1 cellular context compared by ENCODE assay signal in the genomic region with DNA sequence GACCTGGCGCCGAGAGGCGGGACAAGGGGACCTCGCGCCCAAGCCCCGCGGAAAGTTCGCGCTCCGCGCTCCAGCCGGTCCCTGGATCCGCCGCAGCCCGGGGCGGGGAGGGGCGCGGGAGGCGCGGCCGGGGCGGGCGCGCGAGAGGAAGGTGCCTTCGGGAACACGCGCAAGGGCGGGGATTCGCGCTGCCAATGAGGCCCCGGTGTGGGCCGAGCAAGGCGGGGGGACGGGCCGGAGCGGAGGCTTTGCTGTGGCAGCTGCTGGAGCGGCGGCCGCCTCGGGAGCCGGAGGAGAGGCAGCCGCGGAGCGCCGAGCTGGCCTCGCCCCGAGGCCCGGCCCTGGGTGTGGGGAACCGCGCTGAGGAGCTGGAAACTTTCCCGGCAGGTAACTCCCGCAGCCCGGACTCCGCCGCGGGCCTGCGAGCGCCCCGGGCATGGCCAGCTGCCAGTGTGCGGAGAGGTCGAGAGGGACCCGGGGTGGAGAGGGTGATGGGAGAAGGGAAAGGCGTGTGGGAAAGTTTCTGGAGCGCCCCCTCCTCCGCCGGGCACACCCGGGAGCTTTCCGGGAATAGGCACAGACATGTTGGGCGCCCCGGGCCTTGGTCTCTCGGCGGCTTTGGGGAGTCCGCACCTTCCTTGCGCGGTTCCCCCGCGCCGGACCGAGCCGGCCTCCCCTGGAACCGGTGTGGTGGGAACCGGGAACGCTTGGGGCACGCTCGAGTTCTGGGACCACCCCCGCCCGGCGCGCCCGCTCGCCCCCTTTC.
A peak's percentile ranks its signal among the peaks of the same experiment; 100 is the strongest.
TF ChIP-seq lines count a peak whose summit lies in the region.

A gene (plus strand): TSS at position 245 of the 766 bp plus-strand sequence. CDS start 97,271 bp downstream, outside the sequence.

TF ChIP-seq in HepG2, 621 proteins besides CTCF, POLR2A, EP300 and RAD21 (continued from another document):
- TF ChIP-seq, protein P1, sequence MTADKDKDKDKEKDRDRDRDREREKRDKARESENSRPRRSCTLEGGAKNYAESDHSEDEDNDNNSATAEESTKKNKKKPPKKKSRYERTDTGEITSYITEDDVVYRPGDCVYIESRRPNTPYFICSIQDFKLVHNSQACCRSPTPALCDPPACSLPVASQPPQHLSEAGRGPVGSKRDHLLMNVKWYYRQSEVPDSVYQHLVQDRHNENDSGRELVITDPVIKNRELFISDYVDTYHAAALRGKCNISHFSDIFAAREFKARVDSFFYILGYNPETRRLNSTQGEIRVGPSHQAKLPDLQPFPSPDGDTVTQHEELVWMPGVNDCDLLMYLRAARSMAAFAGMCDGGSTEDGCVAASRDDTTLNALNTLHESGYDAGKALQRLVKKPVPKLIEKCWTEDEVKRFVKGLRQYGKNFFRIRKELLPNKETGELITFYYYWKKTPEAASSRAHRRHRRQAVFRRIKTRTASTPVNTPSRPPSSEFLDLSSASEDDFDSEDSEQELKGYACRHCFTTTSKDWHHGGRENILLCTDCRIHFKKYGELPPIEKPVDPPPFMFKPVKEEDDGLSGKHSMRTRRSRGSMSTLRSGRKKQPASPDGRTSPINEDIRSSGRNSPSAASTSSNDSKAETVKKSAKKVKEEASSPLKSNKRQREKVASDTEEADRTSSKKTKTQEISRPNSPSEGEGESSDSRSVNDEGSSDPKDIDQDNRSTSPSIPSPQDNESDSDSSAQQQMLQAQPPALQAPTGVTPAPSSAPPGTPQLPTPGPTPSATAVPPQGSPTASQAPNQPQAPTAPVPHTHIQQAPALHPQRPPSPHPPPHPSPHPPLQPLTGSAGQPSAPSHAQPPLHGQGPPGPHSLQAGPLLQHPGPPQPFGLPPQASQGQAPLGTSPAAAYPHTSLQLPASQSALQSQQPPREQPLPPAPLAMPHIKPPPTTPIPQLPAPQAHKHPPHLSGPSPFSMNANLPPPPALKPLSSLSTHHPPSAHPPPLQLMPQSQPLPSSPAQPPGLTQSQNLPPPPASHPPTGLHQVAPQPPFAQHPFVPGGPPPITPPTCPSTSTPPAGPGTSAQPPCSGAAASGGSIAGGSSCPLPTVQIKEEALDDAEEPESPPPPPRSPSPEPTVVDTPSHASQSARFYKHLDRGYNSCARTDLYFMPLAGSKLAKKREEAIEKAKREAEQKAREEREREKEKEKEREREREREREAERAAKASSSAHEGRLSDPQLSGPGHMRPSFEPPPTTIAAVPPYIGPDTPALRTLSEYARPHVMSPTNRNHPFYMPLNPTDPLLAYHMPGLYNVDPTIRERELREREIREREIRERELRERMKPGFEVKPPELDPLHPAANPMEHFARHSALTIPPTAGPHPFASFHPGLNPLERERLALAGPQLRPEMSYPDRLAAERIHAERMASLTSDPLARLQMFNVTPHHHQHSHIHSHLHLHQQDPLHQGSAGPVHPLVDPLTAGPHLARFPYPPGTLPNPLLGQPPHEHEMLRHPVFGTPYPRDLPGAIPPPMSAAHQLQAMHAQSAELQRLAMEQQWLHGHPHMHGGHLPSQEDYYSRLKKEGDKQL (CRISPR knock-in tag; IDR thresholded peaks at IDR 0.05; ENCODE audit: low read depth): no peak
- no peak for TF ChIP-seq IKZF4 (CRISPR knock-in tag; IDR thresholded peaks at IDR 0.05; ENCODE audit: borderline replicate concordance, low read depth, not compliant biosample characterization)
- no peak for TF ChIP-seq IRX3 (CRISPR knock-in tag; IDR thresholded peaks at IDR 0.05; ENCODE audit: borderline replicate concordance, low read depth)
- no peak for TF ChIP-seq NONO (IDR thresholded peaks at IDR 0.05)
- peak; percentile 24; the same call in 1 of the 2 replicates for TF ChIP-seq NONO (CRISPR knock-in tag; conservative IDR thresholded peaks at IDR 0.05)
- TF ChIP-seq ZNF224 (CRISPR knock-in tag; IDR thresholded peaks at IDR 0.05): peak; percentile 40; the same call in 1 of the 2 replicates
- no peak for TF ChIP-seq ZNF788 (CRISPR knock-in tag; IDR thresholded peaks at IDR 0.05; ENCODE audit: borderline replicate concordance)
- TF ChIP-seq ZSCAN25 (CRISPR knock-in tag; IDR thresholded peaks at IDR 0.05): peak; percentile 31; the same call in 1 of the 2 replicates
- TF ChIP-seq SIN3A (IDR thresholded peaks at IDR 0.05; ENCODE audit: borderline replicate concordance, low read depth, low read length): no peak
- no peak; the same call in 1 of the 2 replicates for TF ChIP-seq ARNT2 (CRISPR knock-in tag; IDR thresholded peaks at IDR 0.05; ENCODE audit: low read depth)
- TF ChIP-seq, protein P2, sequence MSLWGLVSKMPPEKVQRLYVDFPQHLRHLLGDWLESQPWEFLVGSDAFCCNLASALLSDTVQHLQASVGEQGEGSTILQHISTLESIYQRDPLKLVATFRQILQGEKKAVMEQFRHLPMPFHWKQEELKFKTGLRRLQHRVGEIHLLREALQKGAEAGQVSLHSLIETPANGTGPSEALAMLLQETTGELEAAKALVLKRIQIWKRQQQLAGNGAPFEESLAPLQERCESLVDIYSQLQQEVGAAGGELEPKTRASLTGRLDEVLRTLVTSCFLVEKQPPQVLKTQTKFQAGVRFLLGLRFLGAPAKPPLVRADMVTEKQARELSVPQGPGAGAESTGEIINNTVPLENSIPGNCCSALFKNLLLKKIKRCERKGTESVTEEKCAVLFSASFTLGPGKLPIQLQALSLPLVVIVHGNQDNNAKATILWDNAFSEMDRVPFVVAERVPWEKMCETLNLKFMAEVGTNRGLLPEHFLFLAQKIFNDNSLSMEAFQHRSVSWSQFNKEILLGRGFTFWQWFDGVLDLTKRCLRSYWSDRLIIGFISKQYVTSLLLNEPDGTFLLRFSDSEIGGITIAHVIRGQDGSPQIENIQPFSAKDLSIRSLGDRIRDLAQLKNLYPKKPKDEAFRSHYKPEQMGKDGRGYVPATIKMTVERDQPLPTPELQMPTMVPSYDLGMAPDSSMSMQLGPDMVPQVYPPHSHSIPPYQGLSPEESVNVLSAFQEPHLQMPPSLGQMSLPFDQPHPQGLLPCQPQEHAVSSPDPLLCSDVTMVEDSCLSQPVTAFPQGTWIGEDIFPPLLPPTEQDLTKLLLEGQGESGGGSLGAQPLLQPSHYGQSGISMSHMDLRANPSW (CRISPR knock-in tag; IDR thresholded peaks at IDR 0.05; ENCODE audit: borderline replicate concordance): no peak
- TF ChIP-seq SOX5 (CRISPR knock-in tag; IDR thresholded peaks at IDR 0.05; ENCODE audit: borderline replicate concordance): no peak
- TF ChIP-seq ZNF496 (CRISPR knock-in tag; IDR thresholded peaks at IDR 0.05; ENCODE audit: insufficient replicate concordance): no peak
- TF ChIP-seq RORA (CRISPR knock-in tag; IDR thresholded peaks at IDR 0.05): no peak
- no peak for TF ChIP-seq NR2F2 (IDR thresholded peaks at IDR 0.05; ENCODE audit: borderline replicate concordance, low read depth)
- TF ChIP-seq, protein P3, sequence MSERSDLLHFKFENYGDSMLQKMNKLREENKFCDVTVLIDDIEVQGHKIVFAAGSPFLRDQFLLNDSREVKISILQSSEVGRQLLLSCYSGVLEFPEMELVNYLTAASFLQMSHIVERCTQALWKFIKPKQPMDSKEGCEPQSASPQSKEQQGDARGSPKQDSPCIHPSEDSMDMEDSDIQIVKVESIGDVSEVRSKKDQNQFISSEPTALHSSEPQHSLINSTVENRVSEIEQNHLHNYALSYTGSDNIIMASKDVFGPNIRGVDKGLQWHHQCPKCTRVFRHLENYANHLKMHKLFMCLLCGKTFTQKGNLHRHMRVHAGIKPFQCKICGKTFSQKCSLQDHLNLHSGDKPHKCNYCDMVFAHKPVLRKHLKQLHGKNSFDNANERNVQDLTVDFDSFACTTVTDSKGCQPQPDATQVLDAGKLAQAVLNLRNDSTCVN (CRISPR knock-in tag; IDR thresholded peaks at IDR 0.05; ENCODE audit: borderline replicate concordance): no peak
- TF ChIP-seq, protein P4, sequence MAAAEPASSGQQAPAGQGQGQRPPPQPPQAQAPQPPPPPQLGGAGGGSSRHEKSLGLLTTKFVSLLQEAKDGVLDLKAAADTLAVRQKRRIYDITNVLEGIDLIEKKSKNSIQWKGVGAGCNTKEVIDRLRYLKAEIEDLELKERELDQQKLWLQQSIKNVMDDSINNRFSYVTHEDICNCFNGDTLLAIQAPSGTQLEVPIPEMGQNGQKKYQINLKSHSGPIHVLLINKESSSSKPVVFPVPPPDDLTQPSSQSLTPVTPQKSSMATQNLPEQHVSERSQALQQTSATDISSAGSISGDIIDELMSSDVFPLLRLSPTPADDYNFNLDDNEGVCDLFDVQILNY (CRISPR knock-in tag; conservative IDR thresholded peaks at IDR 0.05): 0 out of 2 replicates have a peak, but pooled peaks have one; percentile 46
- TF ChIP-seq HIVEP1 (CRISPR knock-in tag; IDR thresholded peaks at IDR 0.05): no peak
- TF ChIP-seq, protein P5, sequence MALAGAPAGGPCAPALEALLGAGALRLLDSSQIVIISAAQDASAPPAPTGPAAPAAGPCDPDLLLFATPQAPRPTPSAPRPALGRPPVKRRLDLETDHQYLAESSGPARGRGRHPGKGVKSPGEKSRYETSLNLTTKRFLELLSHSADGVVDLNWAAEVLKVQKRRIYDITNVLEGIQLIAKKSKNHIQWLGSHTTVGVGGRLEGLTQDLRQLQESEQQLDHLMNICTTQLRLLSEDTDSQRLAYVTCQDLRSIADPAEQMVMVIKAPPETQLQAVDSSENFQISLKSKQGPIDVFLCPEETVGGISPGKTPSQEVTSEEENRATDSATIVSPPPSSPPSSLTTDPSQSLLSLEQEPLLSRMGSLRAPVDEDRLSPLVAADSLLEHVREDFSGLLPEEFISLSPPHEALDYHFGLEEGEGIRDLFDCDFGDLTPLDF (CRISPR knock-in tag; IDR thresholded peaks at IDR 0.05): peak; percentile 43; the same call in 1 of the 2 replicates
- TF ChIP-seq RFX1 (IDR thresholded peaks at IDR 0.05): no peak
- 0 out of 2 replicates have a peak, but pooled peaks have one; percentile 54 for TF ChIP-seq ZNF235 (CRISPR knock-in tag; IDR thresholded peaks at IDR 0.05; ENCODE audit: borderline replicate concordance)
- no peak for TF ChIP-seq WIZ (CRISPR knock-in tag; IDR thresholded peaks at IDR 0.05)
- no peak for TF ChIP-seq NFE2L1 (CRISPR knock-in tag; IDR thresholded peaks at IDR 0.05; ENCODE audit: borderline replicate concordance)
- no peak; the same call in 1 of the 2 replicates for TF ChIP-seq ZNF367 (CRISPR knock-in tag; IDR thresholded peaks at IDR 0.05; ENCODE audit: borderline replicate concordance)
- TF ChIP-seq REL (CRISPR knock-in tag; conservative IDR thresholded peaks at IDR 0.05): no peak
- no peak; the same call in 1 of the 2 replicates for TF ChIP-seq ZNF274 (CRISPR knock-in tag; IDR thresholded peaks at IDR 0.05)
- peak; percentile 52 for TF ChIP-seq NFYC (CRISPR knock-in tag; IDR thresholded peaks at IDR 0.05)
- TF ChIP-seq THAP11 (CRISPR knock-in tag; IDR thresholded peaks at IDR 0.05): peak; percentile 32; the same call in 1 of the 2 replicates
TF ChIP-seq in HepG2: peak in this region for 119.
